Comparison of ENCODE assay signal across 12 cellular contexts in genomic region chr11:31645747-31646146, GRCh38.
A peak's percentile ranks its signal among the peaks of the same experiment; 100 is the strongest.
DNase-seq lines count a peak whose midpoint lies in the region; ATAC-seq, FAIRE-seq and TF ChIP-seq lines count a peak whose summit lies in the region.
"Had no signal": no experiment of that assay in that cellular context is flagged by ENCODE, and none has a peak within 500 bp of the region (broad histone marks: within the 10 kb centered on the region; RNA-seq: fewer than 3 reads in every experiment).

No MANE protein-coding gene starts in this region.

- peak overlapping the region; percentile 81 for H3K27ac ChIP-seq in astrocyte (ENCODE audit: low read depth, low read length)

- CTCF ChIA-PET in T-cell (lab: Charles Lee) = no interaction called here

- DNase-seq in ACHN = peak; percentile 88
- peak; percentile 88 for DNase-seq in HT1080 (ENCODE audit: low read depth)
- DNase-seq in astrocyte (ENCODE audit: low read depth) = peak; percentile 93
- DNase-seq in iris pigment epithelial cell (ENCODE audit: low read depth) = peak; percentile 93
- no peak for DNase-seq in GF-D8 (lab: John Stamatoyannopoulos, UW)
- DNase-seq in NCI-H2107 treated with DMSO at 0.1 percent for 48 hours (lab: John Stamatoyannopoulos, UW; ENCODE audit: unreplicated experiment) = no peak
- DNase-seq in T-cell = no peak
- DNase-seq: activated CD4-positive, alpha-beta T cell treated with anti-CD3 and anti-CD28 coated beads, Interleukin-2, amount 50 U/mL, for 1 hour; NCI-H1436 had no signal

- in situ Hi-C loops in ACHN (cut with HindIII; ENCODE audit: low pct_ligation_motif_present, low pct_unique_long_range_greater_than_20kb, low sequenced_read_pairs) = no loop called here

- TF ChIP-seq CTCF in astrocyte (IDR thresholded peaks at IDR 0.05; ENCODE audit: insufficient read depth, low read depth, low read length) = no peak

- no peak overlapping the region for H3K4me3 ChIP-seq in astrocyte (ENCODE audit: insufficient read depth, low read depth, low read length)

- no peaks in the 10 kb centered on the region for H3K9me3 ChIP-seq in astrocyte (ENCODE audit: insufficient read depth, low read depth, low read length)

- H3K27ac Mint-ChIP-seq in astrocyte (ENCODE audit: unreplicated experiment) = peak overlapping the region; percentile 95
- no peak overlapping the region for H3K27ac Mint-ChIP-seq in T-cell
- H3K27ac Mint-ChIP-seq: CD14-positive monocyte had no signal

- H3K79me2 ChIP-seq in astrocyte (ENCODE audit: insufficient read depth, low read length) = no peaks in the 10 kb centered on the region

- H3K4me3 Mint-ChIP-seq in astrocyte (ENCODE audit: unreplicated experiment) (peak overlapping the region; percentile 80), T-cell (no peak overlapping the region)
- H3K4me3 Mint-ChIP-seq: CD14-positive monocyte had no signal

- FAIRE-seq in astrocyte (lab: Jason Lieb, UNC) = peak; percentile 73
- FAIRE-seq: GM12891 had no signal

- H3K27me3 Mint-ChIP-seq in astrocyte (ENCODE audit: low read depth, unreplicated experiment) (no peaks in the 10 kb centered on the region), T-cell (no peaks in the 10 kb centered on the region)

- POLR2A ChIA-PET in T-cell (lab: Charles Lee) = no interaction called here

- no peaks in the 10 kb centered on the region for H3K27me3 ChIP-seq in astrocyte (ENCODE audit: insufficient read depth, low read length)

- H3K9ac ChIP-seq in astrocyte (ENCODE audit: low read length) = peak overlapping the region; percentile 11

- H3K36me3 ChIP-seq in astrocyte (ENCODE audit: insufficient read depth, low read length) = no peaks in the 10 kb centered on the region

- H2AFZ ChIP-seq in astrocyte (ENCODE audit: low read depth, low read length) = no peak overlapping the region

- H3K4me2 ChIP-seq in astrocyte (ENCODE audit: low read length) = peak overlapping the region; percentile 51

- H3K36me3 Mint-ChIP-seq in astrocyte (ENCODE audit: low read depth, unreplicated experiment) = no peaks in the 10 kb centered on the region
- peaks cover 18% of the 10 kb centered on the region for H3K36me3 Mint-ChIP-seq in T-cell

- ATAC-seq in HG03571 (IDR thresholded peaks at IDR 0.05; ENCODE audit: unreplicated experiment) (no peak), T-cell (replicated peaks in 1 of 4) (no peak)

- peaks cover 28% of the 10 kb centered on the region for H3K4me1 Mint-ChIP-seq in astrocyte (ENCODE audit: low read depth, unreplicated experiment)
- no peaks in the 10 kb centered on the region for H3K4me1 Mint-ChIP-seq in T-cell
- H3K4me1 Mint-ChIP-seq: CD14-positive monocyte had no signal

- H3K4me1 ChIP-seq in astrocyte (ENCODE audit: insufficient read depth, low read length) = peaks cover 14% of the 10 kb centered on the region

- no peaks in the 10 kb centered on the region for H4K20me1 ChIP-seq in astrocyte (ENCODE audit: insufficient read depth, low read length)

- H3K9me3 Mint-ChIP-seq in astrocyte (ENCODE audit: unreplicated experiment) = no peaks in the 10 kb centered on the region
- no peaks in the 10 kb centered on the region for H3K9me3 Mint-ChIP-seq in T-cell
- H3K9me3 Mint-ChIP-seq: CD14-positive monocyte had no signal

Comparison
In these comparisons a context has a peak if more than half of its experiments do, and no peak if none do; other contexts are left out.
1. DNase-seq: peak in ACHN (single experiment), HT1080 (single experiment), astrocyte (single experiment) and iris pigment epithelial cell (single experiment); none in GF-D8 (single experiment), NCI-H2107 treated with DMSO at 0.1 percent for 48 hours (single experiment) and T-cell (0 of 34).